In the genomic region with DNA sequence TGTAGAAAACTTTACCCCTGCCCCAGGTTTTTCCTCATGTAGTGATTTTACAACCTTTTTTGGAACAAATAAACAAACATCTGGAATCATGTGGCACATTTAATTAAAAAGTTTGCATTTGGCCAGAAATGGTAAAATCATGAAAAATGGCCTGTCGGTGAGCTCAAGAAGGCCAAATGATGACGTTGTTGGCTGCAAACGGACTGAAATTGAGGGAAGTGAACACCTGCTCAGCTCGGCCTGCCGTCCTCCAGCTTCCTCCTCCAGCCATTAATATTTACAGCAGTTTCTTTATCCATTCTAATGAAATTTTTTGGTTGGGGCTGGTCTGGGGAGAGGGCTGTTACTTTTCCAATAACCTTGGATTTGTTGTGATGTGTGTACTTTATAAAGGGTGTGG, we compare ENCODE assay signal across 17 cellular contexts.
"Had no signal": no experiment of that assay in that cellular context is flagged by ENCODE, and none has a peak within 500 bp of the region (broad histone marks: within the 10 kb centered on the region; RNA-seq: fewer than 3 reads in every experiment).

No MANE protein-coding gene starts in this region.

- H3K4me3 ChIP-seq: adrenal gland, hepatocyte, lower lobe of right lung, SJSA1, tibial nerve had no signal

- H3K27me3 ChIP-seq: adrenal gland, foreskin keratinocyte, hepatocyte, neutrophil, SJSA1, tibial nerve had no signal

- H3K79me2 ChIP-seq: hepatocyte, parathyroid adenoma had no signal

- H3K27me3 Mint-ChIP-seq: effector memory CD8-positive, alpha-beta T cell had no signal

- H3K4me1 ChIP-seq: parathyroid adenoma had no signal

- H3K4me2 ChIP-seq: hepatocyte had no signal

- H2AFZ ChIP-seq: hepatocyte, parathyroid adenoma had no signal

- H3K9ac ChIP-seq: parathyroid adenoma had no signal

- ATAC-seq: activated naive CD4-positive, alpha-beta T cell treated with anti-CD3 and anti-CD28 coated beads, Interleukin-2, amount 50 U/mL, for 72 hours; effector memory CD8-positive, alpha-beta T cell; foreskin keratinocyte; left cardiac atrium; lower lobe of right lung had no signal

- H3K36me3 ChIP-seq: adrenal gland, lower lobe of right lung, neutrophil, SJSA1, tibial nerve had no signal

- DNase-seq: activated CD4-positive, alpha-beta T cell treated with anti-CD3 and anti-CD28 coated beads, Interleukin-2, amount 50 U/mL, for 4 hours; activated gamma-delta T cell; adrenal gland; effector memory CD8-positive, alpha-beta T cell; foreskin keratinocyte; left cardiac atrium; lower lobe of right lung; midbrain; stimulated activated naive CD4-positive, alpha-beta T cell treated with Interleukin-2 at 50 U/mL for 16 hours; substantia nigra; T-helper 2 cell had no signal

- H3K4me3 Mint-ChIP-seq: effector memory CD8-positive, alpha-beta T cell had no signal

- H3K27ac ChIP-seq: adrenal gland, foreskin keratinocyte, hepatocyte, neutrophil, parathyroid adenoma, SJSA1, tibial nerve had no signal

- H3K27ac Mint-ChIP-seq: activated naive CD4-positive, alpha-beta T cell treated with anti-CD3 and anti-CD28 coated beads, Interleukin-2, amount 50 U/mL, for 72 hours; effector memory CD8-positive, alpha-beta T cell had no signal

- H3K36me3 Mint-ChIP-seq: activated naive CD4-positive, alpha-beta T cell treated with anti-CD3 and anti-CD28 coated beads, Interleukin-2, amount 50 U/mL, for 72 hours had no signal

- H3K9me3 ChIP-seq: lower lobe of right lung, neutrophil, SJSA1, tibial nerve had no signal
